In the genomic region with DNA sequence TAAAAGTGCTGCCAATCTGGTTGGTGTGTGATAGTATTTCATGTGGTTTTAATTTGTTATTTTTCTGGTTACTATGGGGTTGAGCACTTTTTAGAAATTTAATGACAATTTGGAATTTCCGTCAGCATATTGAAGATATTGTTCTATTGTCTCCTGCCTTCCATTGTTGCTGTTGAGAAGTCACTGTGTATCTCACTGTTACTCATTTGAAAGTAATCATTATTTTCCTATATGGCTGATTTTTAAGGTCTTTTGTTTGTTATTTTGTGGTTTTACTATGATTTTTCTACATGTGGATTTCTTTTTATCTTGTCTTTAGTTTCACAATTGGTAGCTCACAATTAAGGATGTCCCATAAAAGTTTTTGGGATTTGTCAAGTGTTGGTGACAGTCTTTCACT, we compare ENCODE assay signal across 2 cellular contexts.
A peak's percentile ranks its signal among the peaks of the same experiment; 100 is the strongest.
TF ChIP-seq lines count a peak whose summit lies in the region.

No MANE protein-coding gene starts in this region.

TF ChIP-seq in HEK293, 187 proteins besides CTCF, POLR2A, EP300 and RAD21:
- TF ChIP-seq, protein P1, sequence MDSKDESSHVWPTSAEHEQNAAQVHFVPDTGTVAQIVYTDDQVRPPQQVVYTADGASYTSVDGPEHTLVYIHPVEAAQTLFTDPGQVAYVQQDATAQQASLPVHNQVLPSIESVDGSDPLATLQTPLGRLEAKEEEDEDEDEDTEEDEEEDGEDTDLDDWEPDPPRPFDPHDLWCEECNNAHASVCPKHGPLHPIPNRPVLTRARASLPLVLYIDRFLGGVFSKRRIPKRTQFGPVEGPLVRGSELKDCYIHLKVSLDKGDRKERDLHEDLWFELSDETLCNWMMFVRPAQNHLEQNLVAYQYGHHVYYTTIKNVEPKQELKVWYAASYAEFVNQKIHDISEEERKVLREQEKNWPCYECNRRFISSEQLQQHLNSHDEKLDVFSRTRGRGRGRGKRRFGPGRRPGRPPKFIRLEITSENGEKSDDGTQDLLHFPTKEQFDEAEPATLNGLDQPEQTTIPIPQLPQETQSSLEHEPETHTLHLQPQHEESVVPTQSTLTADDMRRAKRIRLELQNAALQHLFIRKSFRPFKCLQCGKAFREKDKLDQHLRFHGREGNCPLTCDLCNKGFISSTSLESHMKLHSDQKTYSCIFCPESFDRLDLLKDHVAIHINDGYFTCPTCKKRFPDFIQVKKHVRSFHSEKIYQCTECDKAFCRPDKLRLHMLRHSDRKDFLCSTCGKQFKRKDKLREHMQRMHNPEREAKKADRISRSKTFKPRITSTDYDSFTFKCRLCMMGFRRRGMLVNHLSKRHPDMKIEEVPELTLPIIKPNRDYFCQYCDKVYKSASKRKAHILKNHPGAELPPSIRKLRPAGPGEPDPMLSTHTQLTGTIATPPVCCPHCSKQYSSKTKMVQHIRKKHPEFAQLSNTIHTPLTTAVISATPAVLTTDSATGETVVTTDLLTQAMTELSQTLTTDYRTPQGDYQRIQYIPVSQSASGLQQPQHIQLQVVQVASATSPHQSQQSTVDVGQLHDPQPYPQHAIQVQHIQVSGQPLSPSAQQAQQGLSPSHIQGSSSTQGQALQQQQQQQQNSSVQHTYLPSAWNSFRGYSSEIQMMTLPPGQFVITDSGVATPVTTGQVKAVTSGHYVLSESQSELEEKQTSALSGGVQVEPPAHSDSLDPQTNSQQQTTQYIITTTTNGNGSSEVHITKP (tag by site-specific recombination; IDR thresholded peaks at IDR 0.05) = no peak
- TF ChIP-seq ZNF768 (tag by site-specific recombination; IDR thresholded peaks at IDR 0.05) (no peak), ZNF777 (tag by site-specific recombination; IDR thresholded peaks at IDR 0.05; ENCODE audit: borderline replicate concordance) (no peak), SETDB1 (IDR thresholded peaks at IDR 0.05; ENCODE audit: insufficient read length, low read length) (peak; percentile 87), ZNF239 (tag by site-specific recombination; IDR thresholded peaks at IDR 0.05) (no peak), ZNF549 (tag by site-specific recombination; IDR thresholded peaks at IDR 0.05) (no peak), MZF1 (tag by site-specific recombination; IDR thresholded peaks at IDR 0.05; ENCODE audit: borderline replicate concordance) (no peak), ZBTB7A (tag by site-specific recombination; IDR thresholded peaks at IDR 0.05; ENCODE audit: low read depth) (no peak), ZNF792 (tag by site-specific recombination; IDR thresholded peaks at IDR 0.05) (no peak), ZNF416 (tag by site-specific recombination; IDR thresholded peaks at IDR 0.05) (no peak), TRIM28 (IDR thresholded peaks at IDR 0.05; ENCODE audit: borderline replicate concordance, low read length) (peak; percentile 49; the same call in 1 of the 2 replicates), REPIN1 (tag by site-specific recombination; IDR thresholded peaks at IDR 0.05; ENCODE audit: low read depth) (no peak)
- TF ChIP-seq, protein P2, sequence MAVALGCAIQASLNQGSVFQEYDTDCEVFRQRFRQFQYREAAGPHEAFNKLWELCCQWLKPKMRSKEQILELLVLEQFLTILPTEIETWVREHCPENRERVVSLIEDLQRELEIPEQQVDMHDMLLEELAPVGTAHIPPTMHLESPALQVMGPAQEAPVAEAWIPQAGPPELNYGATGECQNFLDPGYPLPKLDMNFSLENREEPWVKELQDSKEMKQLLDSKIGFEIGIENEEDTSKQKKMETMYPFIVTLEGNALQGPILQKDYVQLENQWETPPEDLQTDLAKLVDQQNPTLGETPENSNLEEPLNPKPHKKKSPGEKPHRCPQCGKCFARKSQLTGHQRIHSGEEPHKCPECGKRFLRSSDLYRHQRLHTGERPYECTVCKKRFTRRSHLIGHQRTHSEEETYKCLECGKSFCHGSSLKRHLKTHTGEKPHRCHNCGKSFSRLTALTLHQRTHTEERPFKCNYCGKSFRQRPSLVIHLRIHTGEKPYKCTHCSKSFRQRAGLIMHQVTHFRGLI (tag by site-specific recombination; IDR thresholded peaks at IDR 0.05) = no peak
- TF ChIP-seq, protein P3, sequence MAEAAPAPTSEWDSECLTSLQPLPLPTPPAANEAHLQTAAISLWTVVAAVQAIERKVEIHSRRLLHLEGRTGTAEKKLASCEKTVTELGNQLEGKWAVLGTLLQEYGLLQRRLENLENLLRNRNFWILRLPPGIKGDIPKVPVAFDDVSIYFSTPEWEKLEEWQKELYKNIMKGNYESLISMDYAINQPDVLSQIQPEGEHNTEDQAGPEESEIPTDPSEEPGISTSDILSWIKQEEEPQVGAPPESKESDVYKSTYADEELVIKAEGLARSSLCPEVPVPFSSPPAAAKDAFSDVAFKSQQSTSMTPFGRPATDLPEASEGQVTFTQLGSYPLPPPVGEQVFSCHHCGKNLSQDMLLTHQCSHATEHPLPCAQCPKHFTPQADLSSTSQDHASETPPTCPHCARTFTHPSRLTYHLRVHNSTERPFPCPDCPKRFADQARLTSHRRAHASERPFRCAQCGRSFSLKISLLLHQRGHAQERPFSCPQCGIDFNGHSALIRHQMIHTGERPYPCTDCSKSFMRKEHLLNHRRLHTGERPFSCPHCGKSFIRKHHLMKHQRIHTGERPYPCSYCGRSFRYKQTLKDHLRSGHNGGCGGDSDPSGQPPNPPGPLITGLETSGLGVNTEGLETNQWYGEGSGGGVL (tag by site-specific recombination; IDR thresholded peaks at IDR 0.05) = no peak

TF ChIP-seq in K562, 482 proteins besides CTCF, POLR2A, EP300 and RAD21:
- TF ChIP-seq MIER1 (IDR thresholded peaks at IDR 0.05; ENCODE audit: low read depth) (no peak), TARDBP (IDR thresholded peaks at IDR 0.05) (no peak), CBX3 (IDR thresholded peaks at IDR 0.05; ENCODE audit: borderline replicate concordance in 1 of 2, low read length in 2 of 2) (peak in 1 of 2 experiments; percentile 85; a peak in 2 of 3 replicates), CBX5 (IDR thresholded peaks at IDR 0.05; ENCODE audit: borderline replicate concordance, low read depth) (peak; percentile 80; the same call in 1 of the 2 replicates), TRIM28 (IDR thresholded peaks at IDR 0.05) (peak; percentile 76; the same call in 1 of the 2 replicates)
- TF ChIP-seq, protein P4, sequence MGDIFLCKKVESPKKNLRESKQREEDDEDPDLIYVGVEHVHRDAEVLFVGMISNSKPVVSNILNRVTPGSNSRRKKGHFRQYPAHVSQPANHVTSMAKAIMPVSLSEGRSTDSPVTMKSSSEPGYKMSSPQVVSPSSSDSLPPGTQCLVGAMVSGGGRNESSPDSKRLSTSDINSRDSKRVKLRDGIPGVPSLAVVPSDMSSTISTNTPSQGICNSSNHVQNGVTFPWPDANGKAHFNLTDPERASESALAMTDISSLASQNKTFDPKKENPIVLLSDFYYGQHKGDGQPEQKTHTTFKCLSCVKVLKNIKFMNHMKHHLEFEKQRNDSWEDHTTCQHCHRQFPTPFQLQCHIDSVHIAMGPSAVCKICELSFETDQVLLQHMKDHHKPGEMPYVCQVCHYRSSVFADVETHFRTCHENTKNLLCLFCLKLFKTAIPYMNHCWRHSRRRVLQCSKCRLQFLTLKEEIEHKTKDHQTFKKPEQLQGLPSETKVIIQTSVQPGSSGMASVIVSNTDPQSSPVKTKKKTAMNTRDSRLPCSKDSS (IDR thresholded peaks at IDR 0.05; ENCODE audit: low read depth, partially characterized antibody) = peak; percentile 70
- TF ChIP-seq, protein P5, sequence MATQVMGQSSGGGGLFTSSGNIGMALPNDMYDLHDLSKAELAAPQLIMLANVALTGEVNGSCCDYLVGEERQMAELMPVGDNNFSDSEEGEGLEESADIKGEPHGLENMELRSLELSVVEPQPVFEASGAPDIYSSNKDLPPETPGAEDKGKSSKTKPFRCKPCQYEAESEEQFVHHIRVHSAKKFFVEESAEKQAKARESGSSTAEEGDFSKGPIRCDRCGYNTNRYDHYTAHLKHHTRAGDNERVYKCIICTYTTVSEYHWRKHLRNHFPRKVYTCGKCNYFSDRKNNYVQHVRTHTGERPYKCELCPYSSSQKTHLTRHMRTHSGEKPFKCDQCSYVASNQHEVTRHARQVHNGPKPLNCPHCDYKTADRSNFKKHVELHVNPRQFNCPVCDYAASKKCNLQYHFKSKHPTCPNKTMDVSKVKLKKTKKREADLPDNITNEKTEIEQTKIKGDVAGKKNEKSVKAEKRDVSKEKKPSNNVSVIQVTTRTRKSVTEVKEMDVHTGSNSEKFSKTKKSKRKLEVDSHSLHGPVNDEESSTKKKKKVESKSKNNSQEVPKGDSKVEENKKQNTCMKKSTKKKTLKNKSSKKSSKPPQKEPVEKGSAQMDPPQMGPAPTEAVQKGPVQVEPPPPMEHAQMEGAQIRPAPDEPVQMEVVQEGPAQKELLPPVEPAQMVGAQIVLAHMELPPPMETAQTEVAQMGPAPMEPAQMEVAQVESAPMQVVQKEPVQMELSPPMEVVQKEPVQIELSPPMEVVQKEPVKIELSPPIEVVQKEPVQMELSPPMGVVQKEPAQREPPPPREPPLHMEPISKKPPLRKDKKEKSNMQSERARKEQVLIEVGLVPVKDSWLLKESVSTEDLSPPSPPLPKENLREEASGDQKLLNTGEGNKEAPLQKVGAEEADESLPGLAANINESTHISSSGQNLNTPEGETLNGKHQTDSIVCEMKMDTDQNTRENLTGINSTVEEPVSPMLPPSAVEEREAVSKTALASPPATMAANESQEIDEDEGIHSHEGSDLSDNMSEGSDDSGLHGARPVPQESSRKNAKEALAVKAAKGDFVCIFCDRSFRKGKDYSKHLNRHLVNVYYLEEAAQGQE (CRISPR knock-in tag; IDR thresholded peaks at IDR 0.05; ENCODE audit: low read depth) = no peak
